1 cellular context compared by ENCODE assay signal in genomic region chr7:36182854-36183604, GRCh38.
TF ChIP-seq lines count a peak whose summit lies in the region.

No MANE protein-coding gene starts in this region.

TF ChIP-seq in HepG2, 621 proteins besides CTCF, POLR2A, EP300 and RAD21 (continued from another document and continues in another):
- TF ChIP-seq, protein P1, sequence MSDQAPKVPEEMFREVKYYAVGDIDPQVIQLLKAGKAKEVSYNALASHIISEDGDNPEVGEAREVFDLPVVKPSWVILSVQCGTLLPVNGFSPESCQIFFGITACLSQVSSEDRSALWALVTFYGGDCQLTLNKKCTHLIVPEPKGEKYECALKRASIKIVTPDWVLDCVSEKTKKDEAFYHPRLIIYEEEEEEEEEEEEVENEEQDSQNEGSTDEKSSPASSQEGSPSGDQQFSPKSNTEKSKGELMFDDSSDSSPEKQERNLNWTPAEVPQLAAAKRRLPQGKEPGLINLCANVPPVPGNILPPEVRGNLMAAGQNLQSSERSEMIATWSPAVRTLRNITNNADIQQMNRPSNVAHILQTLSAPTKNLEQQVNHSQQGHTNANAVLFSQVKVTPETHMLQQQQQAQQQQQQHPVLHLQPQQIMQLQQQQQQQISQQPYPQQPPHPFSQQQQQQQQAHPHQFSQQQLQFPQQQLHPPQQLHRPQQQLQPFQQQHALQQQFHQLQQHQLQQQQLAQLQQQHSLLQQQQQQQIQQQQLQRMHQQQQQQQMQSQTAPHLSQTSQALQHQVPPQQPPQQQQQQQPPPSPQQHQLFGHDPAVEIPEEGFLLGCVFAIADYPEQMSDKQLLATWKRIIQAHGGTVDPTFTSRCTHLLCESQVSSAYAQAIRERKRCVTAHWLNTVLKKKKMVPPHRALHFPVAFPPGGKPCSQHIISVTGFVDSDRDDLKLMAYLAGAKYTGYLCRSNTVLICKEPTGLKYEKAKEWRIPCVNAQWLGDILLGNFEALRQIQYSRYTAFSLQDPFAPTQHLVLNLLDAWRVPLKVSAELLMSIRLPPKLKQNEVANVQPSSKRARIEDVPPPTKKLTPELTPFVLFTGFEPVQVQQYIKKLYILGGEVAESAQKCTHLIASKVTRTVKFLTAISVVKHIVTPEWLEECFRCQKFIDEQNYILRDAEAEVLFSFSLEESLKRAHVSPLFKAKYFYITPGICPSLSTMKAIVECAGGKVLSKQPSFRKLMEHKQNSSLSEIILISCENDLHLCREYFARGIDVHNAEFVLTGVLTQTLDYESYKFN (CRISPR knock-in tag; conservative IDR thresholded peaks at IDR 0.05): 0 out of 2 replicates have a peak, but pooled peaks have one; percentile 15
- TF ChIP-seq REXO4 (CRISPR knock-in tag; IDR thresholded peaks at IDR 0.05; ENCODE audit: borderline replicate concordance): no peak
- TF ChIP-seq KDM3A (CRISPR knock-in tag; IDR thresholded peaks at IDR 0.05; ENCODE audit: low read depth): no peak
- TF ChIP-seq ZMYM4 (CRISPR knock-in tag; IDR thresholded peaks at IDR 0.05): peak; percentile 85; the same call in 1 of the 2 replicates
- TF ChIP-seq RFX3 (CRISPR knock-in tag; IDR thresholded peaks at IDR 0.05): no peak
- TF ChIP-seq CCDC6 (CRISPR knock-in tag; IDR thresholded peaks at IDR 0.05): no peak
- TF ChIP-seq ZFP36 (IDR thresholded peaks at IDR 0.05; ENCODE audit: borderline replicate concordance, low read depth, low read length, partially characterized antibody): no peak
- TF ChIP-seq PATZ1 (CRISPR knock-in tag; IDR thresholded peaks at IDR 0.05): no peak
- TF ChIP-seq ZNF292 (CRISPR knock-in tag; IDR thresholded peaks at IDR 0.05; ENCODE audit: borderline replicate concordance, low read depth): no peak
- TF ChIP-seq, protein P2, sequence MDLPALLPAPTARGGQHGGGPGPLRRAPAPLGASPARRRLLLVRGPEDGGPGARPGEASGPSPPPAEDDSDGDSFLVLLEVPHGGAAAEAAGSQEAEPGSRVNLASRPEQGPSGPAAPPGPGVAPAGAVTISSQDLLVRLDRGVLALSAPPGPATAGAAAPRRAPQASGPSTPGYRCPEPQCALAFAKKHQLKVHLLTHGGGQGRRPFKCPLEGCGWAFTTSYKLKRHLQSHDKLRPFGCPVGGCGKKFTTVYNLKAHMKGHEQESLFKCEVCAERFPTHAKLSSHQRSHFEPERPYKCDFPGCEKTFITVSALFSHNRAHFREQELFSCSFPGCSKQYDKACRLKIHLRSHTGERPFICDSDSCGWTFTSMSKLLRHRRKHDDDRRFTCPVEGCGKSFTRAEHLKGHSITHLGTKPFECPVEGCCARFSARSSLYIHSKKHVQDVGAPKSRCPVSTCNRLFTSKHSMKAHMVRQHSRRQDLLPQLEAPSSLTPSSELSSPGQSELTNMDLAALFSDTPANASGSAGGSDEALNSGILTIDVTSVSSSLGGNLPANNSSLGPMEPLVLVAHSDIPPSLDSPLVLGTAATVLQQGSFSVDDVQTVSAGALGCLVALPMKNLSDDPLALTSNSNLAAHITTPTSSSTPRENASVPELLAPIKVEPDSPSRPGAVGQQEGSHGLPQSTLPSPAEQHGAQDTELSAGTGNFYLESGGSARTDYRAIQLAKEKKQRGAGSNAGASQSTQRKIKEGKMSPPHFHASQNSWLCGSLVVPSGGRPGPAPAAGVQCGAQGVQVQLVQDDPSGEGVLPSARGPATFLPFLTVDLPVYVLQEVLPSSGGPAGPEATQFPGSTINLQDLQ (CRISPR knock-in tag; IDR thresholded peaks at IDR 0.05): no peak
- no peak for TF ChIP-seq PCBP2 (optimal IDR thresholded peaks at IDR 0.05; ENCODE audit: low read depth, low read length, poor library complexity, severe bottlenecking)
- TF ChIP-seq ZNF781 (CRISPR knock-in tag; IDR thresholded peaks at IDR 0.05; ENCODE audit: borderline replicate concordance, not compliant biosample characterization): no peak
- TF ChIP-seq ZNF713 (CRISPR knock-in tag; IDR thresholded peaks at IDR 0.05): no peak
- TF ChIP-seq ZFP37 (CRISPR knock-in tag; IDR thresholded peaks at IDR 0.05; ENCODE audit: borderline replicate concordance): no peak
- peak; percentile 38; the same call in 1 of the 2 replicates for TF ChIP-seq ZNF263 (CRISPR knock-in tag; IDR thresholded peaks at IDR 0.05)
- peak; percentile 50; the same call in 1 of the 2 replicates for TF ChIP-seq FOXC1 (CRISPR knock-in tag; IDR thresholded peaks at IDR 0.05; ENCODE audit: borderline replicate concordance)
- peak; percentile 80 for TF ChIP-seq HNF4A (CRISPR knock-in tag; IDR thresholded peaks at IDR 0.05)
- no peak for TF ChIP-seq ZNF619 (CRISPR knock-in tag; IDR thresholded peaks at IDR 0.05)
- no peak for TF ChIP-seq SOX13 (IDR thresholded peaks at IDR 0.05)
- TF ChIP-seq SOX13 (CRISPR knock-in tag; conservative IDR thresholded peaks at IDR 0.05 in 1 of 2, IDR thresholded peaks at IDR 0.05 in 1 of 2): peak in 1 of 2 experiments; percentile 27; a peak in 1 of 4 replicates
- no peak for TF ChIP-seq MEIS2 (CRISPR knock-in tag; IDR thresholded peaks at IDR 0.05)
- TF ChIP-seq, protein P3, sequence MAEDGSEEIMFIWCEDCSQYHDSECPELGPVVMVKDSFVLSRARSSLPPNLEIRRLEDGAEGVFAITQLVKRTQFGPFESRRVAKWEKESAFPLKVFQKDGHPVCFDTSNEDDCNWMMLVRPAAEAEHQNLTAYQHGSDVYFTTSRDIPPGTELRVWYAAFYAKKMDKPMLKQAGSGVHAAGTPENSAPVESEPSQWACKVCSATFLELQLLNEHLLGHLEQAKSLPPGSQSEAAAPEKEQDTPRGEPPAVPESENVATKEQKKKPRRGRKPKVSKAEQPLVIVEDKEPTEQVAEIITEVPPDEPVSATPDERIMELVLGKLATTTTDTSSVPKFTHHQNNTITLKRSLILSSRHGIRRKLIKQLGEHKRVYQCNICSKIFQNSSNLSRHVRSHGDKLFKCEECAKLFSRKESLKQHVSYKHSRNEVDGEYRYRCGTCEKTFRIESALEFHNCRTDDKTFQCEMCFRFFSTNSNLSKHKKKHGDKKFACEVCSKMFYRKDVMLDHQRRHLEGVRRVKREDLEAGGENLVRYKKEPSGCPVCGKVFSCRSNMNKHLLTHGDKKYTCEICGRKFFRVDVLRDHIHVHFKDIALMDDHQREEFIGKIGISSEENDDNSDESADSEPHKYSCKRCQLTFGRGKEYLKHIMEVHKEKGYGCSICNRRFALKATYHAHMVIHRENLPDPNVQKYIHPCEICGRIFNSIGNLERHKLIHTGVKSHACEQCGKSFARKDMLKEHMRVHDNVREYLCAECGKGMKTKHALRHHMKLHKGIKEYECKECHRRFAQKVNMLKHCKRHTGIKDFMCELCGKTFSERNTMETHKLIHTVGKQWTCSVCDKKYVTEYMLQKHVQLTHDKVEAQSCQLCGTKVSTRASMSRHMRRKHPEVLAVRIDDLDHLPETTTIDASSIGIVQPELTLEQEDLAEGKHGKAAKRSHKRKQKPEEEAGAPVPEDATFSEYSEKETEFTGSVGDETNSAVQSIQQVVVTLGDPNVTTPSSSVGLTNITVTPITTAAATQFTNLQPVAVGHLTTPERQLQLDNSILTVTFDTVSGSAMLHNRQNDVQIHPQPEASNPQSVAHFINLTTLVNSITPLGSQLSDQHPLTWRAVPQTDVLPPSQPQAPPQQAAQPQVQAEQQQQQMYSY (CRISPR knock-in tag; IDR thresholded peaks at IDR 0.05): no peak
- TF ChIP-seq SMAD1 (CRISPR knock-in tag; IDR thresholded peaks at IDR 0.05; ENCODE audit: borderline replicate concordance, low read depth): no peak
- TF ChIP-seq HNRNPH1 (optimal IDR thresholded peaks at IDR 0.05; ENCODE audit: low read depth, low read length): no peak
- peak; percentile 24 for TF ChIP-seq RBM22 (optimal IDR thresholded peaks at IDR 0.05; ENCODE audit: low read length)
- no peak for TF ChIP-seq NFIB (CRISPR knock-in tag; IDR thresholded peaks at IDR 0.05; ENCODE audit: borderline replicate concordance)
- no peak for TF ChIP-seq NONO (IDR thresholded peaks at IDR 0.05)
- TF ChIP-seq NONO (CRISPR knock-in tag; conservative IDR thresholded peaks at IDR 0.05): no peak
- TF ChIP-seq NR2F6 (IDR thresholded peaks at IDR 0.05): peak; percentile 92
- peak; percentile 89 for TF ChIP-seq NR2F6 (CRISPR knock-in tag; IDR thresholded peaks at IDR 0.05)
- TF ChIP-seq MXD3 (CRISPR knock-in tag; IDR thresholded peaks at IDR 0.05): no peak
- TF ChIP-seq MAFK (conservative IDR thresholded peaks at IDR 0.05 in 1 of 2, IDR thresholded peaks at IDR 0.05 in 1 of 2; ENCODE audit: low read length in 2 of 2): no peak
- TF ChIP-seq TEAD3 (CRISPR knock-in tag; optimal IDR thresholded peaks at IDR 0.05; ENCODE audit: borderline replicate concordance): no peak
- no peak for TF ChIP-seq ONECUT2 (CRISPR knock-in tag; IDR thresholded peaks at IDR 0.05)
- TF ChIP-seq, protein P4, sequence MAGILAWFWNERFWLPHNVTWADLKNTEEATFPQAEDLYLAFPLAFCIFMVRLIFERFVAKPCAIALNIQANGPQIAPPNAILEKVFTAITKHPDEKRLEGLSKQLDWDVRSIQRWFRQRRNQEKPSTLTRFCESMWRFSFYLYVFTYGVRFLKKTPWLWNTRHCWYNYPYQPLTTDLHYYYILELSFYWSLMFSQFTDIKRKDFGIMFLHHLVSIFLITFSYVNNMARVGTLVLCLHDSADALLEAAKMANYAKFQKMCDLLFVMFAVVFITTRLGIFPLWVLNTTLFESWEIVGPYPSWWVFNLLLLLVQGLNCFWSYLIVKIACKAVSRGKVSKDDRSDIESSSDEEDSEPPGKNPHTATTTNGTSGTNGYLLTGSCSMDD (CRISPR knock-in tag; IDR thresholded peaks at IDR 0.05): no peak
- TF ChIP-seq, protein P5, sequence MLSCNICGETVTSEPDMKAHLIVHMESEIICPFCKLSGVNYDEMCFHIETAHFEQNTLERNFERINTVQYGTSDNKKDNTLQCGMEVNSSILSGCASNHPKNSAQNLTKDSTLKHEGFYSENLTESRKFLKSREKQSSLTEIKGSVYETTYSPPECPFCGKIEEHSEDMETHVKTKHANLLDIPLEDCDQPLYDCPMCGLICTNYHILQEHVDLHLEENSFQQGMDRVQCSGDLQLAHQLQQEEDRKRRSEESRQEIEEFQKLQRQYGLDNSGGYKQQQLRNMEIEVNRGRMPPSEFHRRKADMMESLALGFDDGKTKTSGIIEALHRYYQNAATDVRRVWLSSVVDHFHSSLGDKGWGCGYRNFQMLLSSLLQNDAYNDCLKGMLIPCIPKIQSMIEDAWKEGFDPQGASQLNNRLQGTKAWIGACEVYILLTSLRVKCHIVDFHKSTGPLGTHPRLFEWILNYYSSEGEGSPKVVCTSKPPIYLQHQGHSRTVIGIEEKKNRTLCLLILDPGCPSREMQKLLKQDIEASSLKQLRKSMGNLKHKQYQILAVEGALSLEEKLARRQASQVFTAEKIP (CRISPR knock-in tag; IDR thresholded peaks at IDR 0.05; ENCODE audit: borderline replicate concordance): no peak
- TF ChIP-seq, protein P6, sequence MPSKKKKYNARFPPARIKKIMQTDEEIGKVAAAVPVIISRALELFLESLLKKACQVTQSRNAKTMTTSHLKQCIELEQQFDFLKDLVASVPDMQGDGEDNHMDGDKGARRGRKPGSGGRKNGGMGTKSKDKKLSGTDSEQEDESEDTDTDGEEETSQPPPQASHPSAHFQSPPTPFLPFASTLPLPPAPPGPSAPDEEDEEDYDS (CRISPR knock-in tag; IDR thresholded peaks at IDR 0.05): no peak
- TF ChIP-seq YEATS2 (CRISPR knock-in tag; IDR thresholded peaks at IDR 0.05; ENCODE audit: borderline replicate concordance): no peak
- no peak for TF ChIP-seq NFATC3 (CRISPR knock-in tag; IDR thresholded peaks at IDR 0.05)
- TF ChIP-seq ZNF282 (IDR thresholded peaks at IDR 0.05; ENCODE audit: partially characterized antibody): no peak
- no peak for TF ChIP-seq SRY (CRISPR knock-in tag; IDR thresholded peaks at IDR 0.05)
- no peak for TF ChIP-seq RFX1 (IDR thresholded peaks at IDR 0.05)
- peak; percentile 97 for TF ChIP-seq ZNF121 (CRISPR knock-in tag; IDR thresholded peaks at IDR 0.05)
- no peak for TF ChIP-seq SIX4 (CRISPR knock-in tag; IDR thresholded peaks at IDR 0.05)
- TF ChIP-seq ZNF687 (CRISPR knock-in tag; IDR thresholded peaks at IDR 0.05): peak; percentile 85
- no peak for TF ChIP-seq ZNF343 (CRISPR knock-in tag; IDR thresholded peaks at IDR 0.05)
- no peak for TF ChIP-seq CHD4 (IDR thresholded peaks at IDR 0.05; ENCODE audit: borderline replicate concordance, low read length)
- no peak for TF ChIP-seq ZNF672 (CRISPR knock-in tag; IDR thresholded peaks at IDR 0.05)
- no peak for TF ChIP-seq ATAD3A (CRISPR knock-in tag; IDR thresholded peaks at IDR 0.05)
